Comparison of ENCODE assay signal across 3 cellular contexts in genomic region chrX:69161786-69162349, GRCh38.
TF ChIP-seq lines count a peak whose summit lies in the region.

No MANE protein-coding gene starts in this region.

TF ChIP-seq in HepG2, 621 proteins besides CTCF, POLR2A, EP300 and RAD21 (continued from another document):
- TF ChIP-seq NR2F2 (IDR thresholded peaks at IDR 0.05; ENCODE audit: borderline replicate concordance, low read depth) (no peak), ZFP1 (CRISPR knock-in tag; IDR thresholded peaks at IDR 0.05) (no peak), KDM6A (CRISPR knock-in tag; IDR thresholded peaks at IDR 0.05; ENCODE audit: low read depth) (no peak), HOXA3 (CRISPR knock-in tag; IDR thresholded peaks at IDR 0.05) (no peak), DBP (CRISPR knock-in tag; IDR thresholded peaks at IDR 0.05; ENCODE audit: not compliant biosample characterization) (no peak), SRSF9 (IDR thresholded peaks at IDR 0.05; ENCODE audit: borderline replicate concordance, insufficient read depth, low read depth, low read length, poor library complexity, severe bottlenecking) (no peak), ZNF280D (CRISPR knock-in tag; IDR thresholded peaks at IDR 0.05) (no peak), ZNF704 (CRISPR knock-in tag; IDR thresholded peaks at IDR 0.05; ENCODE audit: borderline replicate concordance) (no peak), IRX3 (CRISPR knock-in tag; IDR thresholded peaks at IDR 0.05; ENCODE audit: borderline replicate concordance, low read depth) (no peak)

TF ChIP-seq in WTC11, 78 proteins besides CTCF, POLR2A, EP300 and RAD21 (continued from another document):
- TF ChIP-seq, protein P1, sequence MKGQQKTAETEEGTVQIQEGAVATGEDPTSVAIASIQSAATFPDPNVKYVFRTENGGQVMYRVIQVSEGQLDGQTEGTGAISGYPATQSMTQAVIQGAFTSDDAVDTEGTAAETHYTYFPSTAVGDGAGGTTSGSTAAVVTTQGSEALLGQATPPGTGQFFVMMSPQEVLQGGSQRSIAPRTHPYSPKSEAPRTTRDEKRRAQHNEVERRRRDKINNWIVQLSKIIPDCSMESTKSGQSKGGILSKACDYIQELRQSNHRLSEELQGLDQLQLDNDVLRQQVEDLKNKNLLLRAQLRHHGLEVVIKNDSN (CRISPR knock-in tag; IDR thresholded peaks at IDR 0.05) = no peak
- TF ChIP-seq NR1H2 (CRISPR knock-in tag; IDR thresholded peaks at IDR 0.05) (no peak), CBFB (CRISPR knock-in tag; IDR thresholded peaks at IDR 0.05; ENCODE audit: low read depth) (no peak), AR (CRISPR knock-in tag; IDR thresholded peaks at IDR 0.05) (no peak), ZNF396 (CRISPR knock-in tag; IDR thresholded peaks at IDR 0.05; ENCODE audit: borderline replicate concordance) (no peak), ZNF423 (CRISPR knock-in tag; IDR thresholded peaks at IDR 0.05) (no peak), ELF4 (CRISPR knock-in tag; IDR thresholded peaks at IDR 0.05; ENCODE audit: low read depth) (no peak)
- TF ChIP-seq, protein P2, sequence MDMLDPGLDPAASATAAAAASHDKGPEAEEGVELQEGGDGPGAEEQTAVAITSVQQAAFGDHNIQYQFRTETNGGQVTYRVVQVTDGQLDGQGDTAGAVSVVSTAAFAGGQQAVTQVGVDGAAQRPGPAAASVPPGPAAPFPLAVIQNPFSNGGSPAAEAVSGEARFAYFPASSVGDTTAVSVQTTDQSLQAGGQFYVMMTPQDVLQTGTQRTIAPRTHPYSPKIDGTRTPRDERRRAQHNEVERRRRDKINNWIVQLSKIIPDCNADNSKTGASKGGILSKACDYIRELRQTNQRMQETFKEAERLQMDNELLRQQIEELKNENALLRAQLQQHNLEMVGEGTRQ (CRISPR knock-in tag; IDR thresholded peaks at IDR 0.05) = no peak
- TF ChIP-seq, protein P3, sequence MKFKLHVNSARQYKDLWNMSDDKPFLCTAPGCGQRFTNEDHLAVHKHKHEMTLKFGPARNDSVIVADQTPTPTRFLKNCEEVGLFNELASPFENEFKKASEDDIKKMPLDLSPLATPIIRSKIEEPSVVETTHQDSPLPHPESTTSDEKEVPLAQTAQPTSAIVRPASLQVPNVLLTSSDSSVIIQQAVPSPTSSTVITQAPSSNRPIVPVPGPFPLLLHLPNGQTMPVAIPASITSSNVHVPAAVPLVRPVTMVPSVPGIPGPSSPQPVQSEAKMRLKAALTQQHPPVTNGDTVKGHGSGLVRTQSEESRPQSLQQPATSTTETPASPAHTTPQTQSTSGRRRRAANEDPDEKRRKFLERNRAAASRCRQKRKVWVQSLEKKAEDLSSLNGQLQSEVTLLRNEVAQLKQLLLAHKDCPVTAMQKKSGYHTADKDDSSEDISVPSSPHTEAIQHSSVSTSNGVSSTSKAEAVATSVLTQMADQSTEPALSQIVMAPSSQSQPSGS (CRISPR knock-in tag; IDR thresholded peaks at IDR 0.05; ENCODE audit: borderline replicate concordance, low read depth) = no peak
- TF ChIP-seq, protein P4, sequence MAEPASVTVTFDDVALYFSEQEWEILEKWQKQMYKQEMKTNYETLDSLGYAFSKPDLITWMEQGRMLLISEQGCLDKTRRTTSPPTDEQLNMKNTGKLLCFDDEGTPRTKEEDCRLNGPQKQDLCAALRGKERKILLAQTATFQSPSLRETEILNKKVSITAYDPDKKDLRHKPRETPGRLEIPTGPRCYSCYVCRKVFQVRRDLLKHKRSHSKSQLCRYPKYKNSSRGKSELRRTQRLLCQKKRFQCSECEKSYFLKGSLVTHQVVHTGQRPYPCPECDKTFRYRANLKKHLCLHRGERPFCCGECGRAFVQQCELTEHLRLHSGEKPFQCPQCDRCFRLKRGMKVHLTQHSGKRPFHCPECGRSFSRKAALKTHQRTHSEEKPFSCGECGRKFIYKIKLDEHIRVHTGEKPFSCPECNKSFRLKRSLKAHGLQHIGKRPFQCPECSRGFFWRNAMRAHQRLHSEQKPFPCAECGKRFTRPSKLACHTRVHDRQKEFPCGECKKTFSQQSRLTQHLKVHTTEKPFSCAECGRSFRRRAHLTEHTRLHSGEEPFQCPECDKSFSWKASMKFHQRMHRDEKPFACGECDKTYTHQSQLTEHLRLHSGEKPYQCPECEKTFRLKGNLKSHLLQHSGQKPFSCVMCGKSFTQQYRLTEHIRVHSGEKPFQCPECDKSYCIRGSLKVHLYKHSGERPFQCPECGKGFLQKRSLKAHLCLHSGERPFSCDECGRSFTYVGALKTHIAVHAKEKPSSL (CRISPR knock-in tag; conservative IDR thresholded peaks at IDR 0.05) = no peak

TF ChIP-seq in SK-N-SH treated with all-trans-retinoic acid at 6 μM for 48 hours, 23 proteins besides CTCF, POLR2A, EP300 and RAD21 (continued from another document):
- TF ChIP-seq, protein P5, sequence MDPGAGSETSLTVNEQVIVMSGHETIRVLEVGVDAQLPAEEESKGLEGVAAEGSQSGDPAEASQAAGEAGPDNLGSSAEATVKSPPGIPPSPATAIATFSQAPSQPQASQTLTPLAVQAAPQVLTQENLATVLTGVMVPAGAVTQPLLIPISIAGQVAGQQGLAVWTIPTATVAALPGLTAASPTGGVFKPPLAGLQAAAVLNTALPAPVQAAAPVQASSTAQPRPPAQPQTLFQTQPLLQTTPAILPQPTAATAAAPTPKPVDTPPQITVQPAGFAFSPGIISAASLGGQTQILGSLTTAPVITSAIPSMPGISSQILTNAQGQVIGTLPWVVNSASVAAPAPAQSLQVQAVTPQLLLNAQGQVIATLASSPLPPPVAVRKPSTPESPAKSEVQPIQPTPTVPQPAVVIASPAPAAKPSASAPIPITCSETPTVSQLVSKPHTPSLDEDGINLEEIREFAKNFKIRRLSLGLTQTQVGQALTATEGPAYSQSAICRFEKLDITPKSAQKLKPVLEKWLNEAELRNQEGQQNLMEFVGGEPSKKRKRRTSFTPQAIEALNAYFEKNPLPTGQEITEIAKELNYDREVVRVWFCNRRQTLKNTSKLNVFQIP (CRISPR knock-in tag; IDR thresholded peaks at IDR 0.05; ENCODE audit: borderline replicate concordance, low read depth) = no peak
- no peak for TF ChIP-seq ZNF565 (CRISPR knock-in tag; conservative IDR thresholded peaks at IDR 0.05; ENCODE audit: low read depth)
- TF ChIP-seq, protein P6, sequence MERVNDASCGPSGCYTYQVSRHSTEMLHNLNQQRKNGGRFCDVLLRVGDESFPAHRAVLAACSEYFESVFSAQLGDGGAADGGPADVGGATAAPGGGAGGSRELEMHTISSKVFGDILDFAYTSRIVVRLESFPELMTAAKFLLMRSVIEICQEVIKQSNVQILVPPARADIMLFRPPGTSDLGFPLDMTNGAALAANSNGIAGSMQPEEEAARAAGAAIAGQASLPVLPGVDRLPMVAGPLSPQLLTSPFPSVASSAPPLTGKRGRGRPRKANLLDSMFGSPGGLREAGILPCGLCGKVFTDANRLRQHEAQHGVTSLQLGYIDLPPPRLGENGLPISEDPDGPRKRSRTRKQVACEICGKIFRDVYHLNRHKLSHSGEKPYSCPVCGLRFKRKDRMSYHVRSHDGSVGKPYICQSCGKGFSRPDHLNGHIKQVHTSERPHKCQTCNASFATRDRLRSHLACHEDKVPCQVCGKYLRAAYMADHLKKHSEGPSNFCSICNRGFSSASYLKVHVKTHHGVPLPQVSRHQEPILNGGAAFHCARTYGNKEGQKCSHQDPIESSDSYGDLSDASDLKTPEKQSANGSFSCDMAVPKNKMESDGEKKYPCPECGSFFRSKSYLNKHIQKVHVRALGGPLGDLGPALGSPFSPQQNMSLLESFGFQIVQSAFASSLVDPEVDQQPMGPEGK (CRISPR knock-in tag; IDR thresholded peaks at IDR 0.05; ENCODE audit: borderline replicate concordance) = no peak
- TF ChIP-seq TSHZ2 (CRISPR knock-in tag; IDR thresholded peaks at IDR 0.05) = no peak
